Comparison of ENCODE assay signal across 8 cellular contexts in genomic region chr9:132507670-132508469, GRCh38.
DNase-seq lines count a peak whose midpoint lies in the region; ATAC-seq and TF ChIP-seq lines count a peak whose summit lies in the region.

No MANE protein-coding gene starts in this region.

- H3K9me2 ChIP-seq in OCI-LY1 (ENCODE audit: low read depth, low read length), result no peaks in the 10 kb centered on the region

- peak; percentile 89 for TF ChIP-seq CTCF in OCI-LY1 (IDR thresholded peaks at IDR 0.05; ENCODE audit: low read length)
- TF ChIP-seq CTCF in esophagus muscularis mucosa (IDR thresholded peaks at IDR 0.05), result peak; percentile 66 to 80 (median 77)

- H3F3A ChIP-seq in OCI-LY1 (ENCODE audit: insufficient read depth, low read length), result no peaks in the 10 kb centered on the region

- peaks cover 4 to 50% (median 10%) of the 10 kb centered on the region in 5 donors for H3K27me3 Mint-ChIP-seq in naive thymus-derived CD8-positive, alpha-beta T cell

- peak overlapping the region in 1 of 10 donors; percentile 59 for H3K27ac Mint-ChIP-seq in naive thymus-derived CD8-positive, alpha-beta T cell

- peak; percentile 62 for DNase-seq in CD1c-positive myeloid dendritic cell (ENCODE audit: extremely low spot score)
- DNase-seq in HT-29 (ENCODE audit: low spot score), result peak; percentile 81
- peak; percentile 55 for DNase-seq in activated T-cell treated with anti-CD3 and anti-CD28 coated beads for 1 hour (ENCODE audit: low read depth)
- no peak for DNase-seq in esophagus muscularis mucosa (ENCODE audit: extremely low spot score)
- peak; percentile 35 to 79 (median 60) for DNase-seq in naive thymus-derived CD8-positive, alpha-beta T cell
- peak; percentile 24 to 37 for DNase-seq in stimulated activated CD8-positive, alpha-beta memory T cell treated with anti-CD3 and anti-CD28 coated beads, Interleukin-7, amount 100 ng/mL, for 48 hours (ENCODE audit: extremely low read depth in 1 of 2, low read depth in 1 of 2)

- no peaks in the 10 kb centered on the region for H3K79me2 ChIP-seq in OCI-LY1 (ENCODE audit: insufficient read depth, low read length)

- no peak overlapping the region for H3K9ac ChIP-seq in OCI-LY1 (ENCODE audit: low read length)

- no peaks in the 10 kb centered on the region for H3K9me3 Mint-ChIP-seq in naive thymus-derived CD8-positive, alpha-beta T cell

- no peak overlapping the region for H3K4me3 Mint-ChIP-seq in naive thymus-derived CD8-positive, alpha-beta T cell

- POLR2A ChIA-PET in naive thymus-derived CD8-positive, alpha-beta T cell (lab: Charles Lee), result no interaction called here

- H3K4me3 ChIP-seq in OCI-LY1 (ENCODE audit: low read depth, low read length, poor library complexity, severe bottlenecking) (no peak overlapping the region), esophagus muscularis mucosa (no peak overlapping the region)

- no peak for TF ChIP-seq POLR2A in esophagus muscularis mucosa (IDR thresholded peaks at IDR 0.05; ENCODE audit: low read depth)

- intact Hi-C loops in esophagus muscularis mucosa (cut with DNase I), result loop anchor here (1.0 to 5.0 kb wide), 2 partner anchors 64 to 292 kb away; no protein-coding TSS in a partner anchor

- no peak for TF ChIP-seq EP300 in esophagus muscularis mucosa (IDR thresholded peaks at IDR 0.05)

- H4K20me1 ChIP-seq in OCI-LY1 (ENCODE audit: insufficient read depth, low read length), result no peaks in the 10 kb centered on the region

- no peak overlapping the region for H2AFZ ChIP-seq in OCI-LY1 (ENCODE audit: low read length)

- peak; percentile 72 to 75 for ATAC-seq in naive thymus-derived CD8-positive, alpha-beta T cell
- no peak for ATAC-seq in GM18861 (IDR thresholded peaks at IDR 0.05; ENCODE audit: unreplicated experiment)

- H3K36me3 Mint-ChIP-seq in naive thymus-derived CD8-positive, alpha-beta T cell, result no peaks in the 10 kb centered on the region

- peaks cover 0 to 14% (median 9%) of the 10 kb centered on the region in 4 donors for H3K4me1 Mint-ChIP-seq in naive thymus-derived CD8-positive, alpha-beta T cell

- no peaks in the 10 kb centered on the region for H3K4me1 ChIP-seq in OCI-LY1 (ENCODE audit: insufficient read depth, low read length, severe bottlenecking)
- H3K4me1 ChIP-seq in esophagus muscularis mucosa, result peaks cover 0 to 6% (median 0%) of the 10 kb centered on the region in 4 donors

- no peak overlapping the region for H3K27ac ChIP-seq in OCI-LY1 (ENCODE audit: low read depth, low read length, poor library complexity, severe bottlenecking)
- no peak overlapping the region for H3K27ac ChIP-seq in esophagus muscularis mucosa (replicated peaks in 1 of 4)

- no peak overlapping the region for H3K4me2 ChIP-seq in OCI-LY1 (ENCODE audit: low read length)

- 39% methylated on average over 23 of the region's 24 CpGs for WGBS in esophagus muscularis mucosa

- H3K9me3 ChIP-seq in OCI-LY1 (ENCODE audit: low read length) (no peaks in the 10 kb centered on the region), esophagus muscularis mucosa (no peaks in the 10 kb centered on the region)

- H3K36me3 ChIP-seq in OCI-LY1 (ENCODE audit: insufficient read depth, low read length), result no peaks in the 10 kb centered on the region
- no peaks in the 10 kb centered on the region for H3K36me3 ChIP-seq in esophagus muscularis mucosa

- H3K27me3 ChIP-seq in OCI-LY1 (ENCODE audit: insufficient read depth, low read length), result no peaks in the 10 kb centered on the region
- peaks cover 0 to 96% (median 0%) of the 10 kb centered on the region in 4 donors for H3K27me3 ChIP-seq in esophagus muscularis mucosa
